Comparison of ENCODE assay signal across 36 cellular contexts in genomic region chr11:5037926-5038325, GRCh38. TPM values are rescaled to one million over a fixed set of nuclear protein-coding genes. Genes with fewer than 3 reads are reported as not detected.
"Had no signal": no experiment of that assay in that cellular context is flagged by ENCODE, and none has a peak within 500 bp of the region (broad histone marks: within the 10 kb centered on the region; RNA-seq: fewer than 3 reads in every experiment).

No MANE protein-coding gene starts in this region.

- H3K27ac ChIP-seq: coronary artery, esophagus muscularis mucosa, foreskin keratinocyte, gastroesophageal sphincter, heart left ventricle, hepatocyte, neutrophil, parathyroid adenoma, right atrium auricular region, skin epidermis, spleen, suprapubic skin, transverse colon, upper lobe of right lung, uterus had no signal

- DNase-seq: dermis blood vessel endothelial cell; effector memory CD4-positive, alpha-beta T cell; foreskin keratinocyte; heart left ventricle; kidney; mucosa of descending colon; naive B cell; spleen; stimulated activated CD4-positive, alpha-beta T cell treated with anti-CD3 and anti-CD28 coated beads, Interleukin-2, amount 100 ng/mL, for 48 hours; stimulated activated naive B cell treated with anti-CD40 and anti-IgM and Interleukin-4, amounts not matched to agents 10 μg/mL and 1 μg/mL and 100 μg/mL, for 72 hours; transverse colon; upper lobe of right lung; uterus had no signal

- H3K9me3 Mint-ChIP-seq: memory B cell; mesothelial cell of epicardium; neural crest cell; stimulated activated naive B cell treated with anti-CD40 and anti-IgM and Interleukin-4, amounts not matched to agents 10 μg/mL and 1 μg/mL and 100 μg/mL, for 72 hours had no signal

- H3K27me3 Mint-ChIP-seq: naive B cell; natural killer cell treated with Interleukin-12 subunit alpha and Interleukin-12 subunit beta and Interleukin-15 and Interleukin-18, amount 100 ng/mL, for 72 hours; progenitor cell of endocrine pancreas; stimulated activated naive B cell treated with anti-CD40 and anti-IgM and Interleukin-4, amounts not matched to agents 10 μg/mL and 1 μg/mL and 100 μg/mL, for 72 hours had no signal

- H3K4me3 Mint-ChIP-seq: memory B cell; mesothelial cell of epicardium; naive B cell; natural killer cell treated with Interleukin-12 subunit alpha and Interleukin-12 subunit beta and Interleukin-15 and Interleukin-18, amount 100 ng/mL, for 72 hours; neural crest cell; stimulated activated naive B cell treated with anti-CD40 and anti-IgM and Interleukin-4, amounts not matched to agents 10 μg/mL and 1 μg/mL and 100 μg/mL, for 72 hours; stimulated activated naive CD8-positive, alpha-beta T cell treated with anti-CD3 and anti-CD28 coated beads, Interleukin-15, Interleukin-2, amounts not matched to agents 100 ng/mL and 50 ng/mL, for 24 hours had no signal

- H3K27ac Mint-ChIP-seq: memory B cell; mesothelial cell of epicardium; natural killer cell treated with Interleukin-12 subunit alpha and Interleukin-12 subunit beta and Interleukin-15 and Interleukin-18, amount 100 ng/mL, for 72 hours; progenitor cell of endocrine pancreas; stimulated activated naive B cell treated with anti-CD40 and anti-IgM and Interleukin-4, amounts not matched to agents 10 μg/mL and 1 μg/mL and 100 μg/mL, for 72 hours; stimulated activated naive CD8-positive, alpha-beta T cell treated with anti-CD3 and anti-CD28 coated beads, Interleukin-15, Interleukin-2, amounts not matched to agents 100 ng/mL and 50 ng/mL, for 24 hours had no signal

- H3K27me3 ChIP-seq: esophagus muscularis mucosa, foreskin keratinocyte, gastroesophageal sphincter, heart left ventricle, hepatocyte, neutrophil, right atrium auricular region, spleen, suprapubic skin, transverse colon, upper lobe of right lung, uterus had no signal

- H3K9me3 ChIP-seq: esophagus muscularis mucosa, gastroesophageal sphincter, heart left ventricle, mucosa of descending colon, neutrophil, right atrium auricular region, spleen, suprapubic skin, transverse colon, upper lobe of right lung, uterus had no signal

- H3K4me1 ChIP-seq: esophagus muscularis mucosa, foreskin keratinocyte, gastroesophageal sphincter, heart left ventricle, parathyroid adenoma, right atrium auricular region, spleen, suprapubic skin, transverse colon, upper lobe of right lung, uterus had no signal

- ATAC-seq: foreskin keratinocyte; gastroesophageal sphincter; heart left ventricle; left lobe of liver; mucosa of descending colon; natural killer cell treated with Interleukin-12 subunit alpha and Interleukin-12 subunit beta and Interleukin-15 and Interleukin-18, amount 100 ng/mL, for 72 hours; stimulated activated naive B cell treated with anti-CD40 and anti-IgM and Interleukin-4, amounts not matched to agents 10 μg/mL and 1 μg/mL and 100 μg/mL, for 72 hours; upper lobe of right lung had no signal

- FAIRE-seq: endothelial cell of umbilical vein, kidney had no signal

- H3K4me3 ChIP-seq: coronary artery, esophagus muscularis mucosa, gastroesophageal sphincter, heart left ventricle, hepatocyte, lung, mucosa of descending colon, right atrium auricular region, skin epidermis, spleen, suprapubic skin, transverse colon, upper lobe of right lung, uterus had no signal

- H3K9ac ChIP-seq: parathyroid adenoma had no signal

- H3K36me3 ChIP-seq: esophagus muscularis mucosa, gastroesophageal sphincter, heart left ventricle, neutrophil, right atrium auricular region, spleen, suprapubic skin, transverse colon, upper lobe of right lung, uterus had no signal

- H3K79me2 ChIP-seq: hepatocyte, parathyroid adenoma had no signal

- H3K4me2 ChIP-seq: hepatocyte had no signal

- H2AFZ ChIP-seq: hepatocyte, parathyroid adenoma had no signal

- H3K4me1 Mint-ChIP-seq: memory B cell; mesothelial cell of epicardium; naive B cell; neural crest cell; stimulated activated naive B cell treated with anti-CD40 and anti-IgM and Interleukin-4, amounts not matched to agents 10 μg/mL and 1 μg/mL and 100 μg/mL, for 72 hours had no signal

RNA-seq across cellular contexts. Expression of gene OR52J3, which starts 8.4 kb away (rescaled TPM):
- total RNA-seq: dermis blood vessel endothelial cell; endothelial cell of umbilical vein; epithelial cell of proximal tubule; esophagus muscularis mucosa; fibroblast of lung; foreskin keratinocyte; gastroesophageal sphincter; heart left ventricle; hepatocyte; kidney; left lobe of liver; liver; lung; mesothelial cell of epicardium; mucosa of descending colon; natural killer cell treated with Interleukin-12 subunit alpha and Interleukin-12 subunit beta and Interleukin-15 and Interleukin-18, amount 100 ng/mL, for 72 hours; neural crest cell; osteoblast; progenitor cell of endocrine pancreas; right atrium auricular region; spleen; suprapubic skin; transverse colon; upper lobe of right lung; uterus had no signal
- polyA plus RNA-seq: endothelial cell of umbilical vein, fibroblast of lung, foreskin keratinocyte, heart left ventricle, hepatocyte, liver, lung, spleen, thymus had no signal

RNA-seq across cellular contexts. Expression of gene OR52E2, which starts 21.5 kb away (rescaled TPM):
- total RNA-seq: dermis blood vessel endothelial cell; endothelial cell of umbilical vein; epithelial cell of proximal tubule; esophagus muscularis mucosa; fibroblast of lung; foreskin keratinocyte; gastroesophageal sphincter; heart left ventricle; hepatocyte; kidney; left lobe of liver; liver; lung; mesothelial cell of epicardium; mucosa of descending colon; natural killer cell treated with Interleukin-12 subunit alpha and Interleukin-12 subunit beta and Interleukin-15 and Interleukin-18, amount 100 ng/mL, for 72 hours; neural crest cell; osteoblast; progenitor cell of endocrine pancreas; right atrium auricular region; spleen; suprapubic skin; transverse colon; upper lobe of right lung; uterus had no signal
- polyA plus RNA-seq: endothelial cell of umbilical vein, fibroblast of lung, foreskin keratinocyte, heart left ventricle, hepatocyte, liver, lung, spleen, thymus had no signal

RNA-seq across cellular contexts. Expression of gene OR52E1, which starts 31.4 kb away (rescaled TPM):
- total RNA-seq: dermis blood vessel endothelial cell; endothelial cell of umbilical vein; epithelial cell of proximal tubule; esophagus muscularis mucosa; fibroblast of lung; foreskin keratinocyte; gastroesophageal sphincter; heart left ventricle; hepatocyte; kidney; left lobe of liver; liver; lung; mesothelial cell of epicardium; mucosa of descending colon; natural killer cell treated with Interleukin-12 subunit alpha and Interleukin-12 subunit beta and Interleukin-15 and Interleukin-18, amount 100 ng/mL, for 72 hours; neural crest cell; osteoblast; progenitor cell of endocrine pancreas; right atrium auricular region; spleen; suprapubic skin; transverse colon; upper lobe of right lung; uterus had no signal
- polyA plus RNA-seq: endothelial cell of umbilical vein, fibroblast of lung, foreskin keratinocyte, heart left ventricle, hepatocyte, liver, lung, spleen, thymus had no signal

RNA-seq across cellular contexts. Expression of gene OR51L1, which starts 43.3 kb away (rescaled TPM):
- total RNA-seq: dermis blood vessel endothelial cell; endothelial cell of umbilical vein; epithelial cell of proximal tubule; esophagus muscularis mucosa; fibroblast of lung; foreskin keratinocyte; heart left ventricle; hepatocyte; kidney; left lobe of liver; liver; lung; mesothelial cell of epicardium; mucosa of descending colon; natural killer cell treated with Interleukin-12 subunit alpha and Interleukin-12 subunit beta and Interleukin-15 and Interleukin-18, amount 100 ng/mL, for 72 hours; neural crest cell; osteoblast; progenitor cell of endocrine pancreas; right atrium auricular region; spleen; suprapubic skin; transverse colon; upper lobe of right lung; uterus had no signal
- polyA plus RNA-seq: endothelial cell of umbilical vein, fibroblast of lung, foreskin keratinocyte, heart left ventricle, hepatocyte, liver, lung, spleen had no signal
